In the genomic region with DNA sequence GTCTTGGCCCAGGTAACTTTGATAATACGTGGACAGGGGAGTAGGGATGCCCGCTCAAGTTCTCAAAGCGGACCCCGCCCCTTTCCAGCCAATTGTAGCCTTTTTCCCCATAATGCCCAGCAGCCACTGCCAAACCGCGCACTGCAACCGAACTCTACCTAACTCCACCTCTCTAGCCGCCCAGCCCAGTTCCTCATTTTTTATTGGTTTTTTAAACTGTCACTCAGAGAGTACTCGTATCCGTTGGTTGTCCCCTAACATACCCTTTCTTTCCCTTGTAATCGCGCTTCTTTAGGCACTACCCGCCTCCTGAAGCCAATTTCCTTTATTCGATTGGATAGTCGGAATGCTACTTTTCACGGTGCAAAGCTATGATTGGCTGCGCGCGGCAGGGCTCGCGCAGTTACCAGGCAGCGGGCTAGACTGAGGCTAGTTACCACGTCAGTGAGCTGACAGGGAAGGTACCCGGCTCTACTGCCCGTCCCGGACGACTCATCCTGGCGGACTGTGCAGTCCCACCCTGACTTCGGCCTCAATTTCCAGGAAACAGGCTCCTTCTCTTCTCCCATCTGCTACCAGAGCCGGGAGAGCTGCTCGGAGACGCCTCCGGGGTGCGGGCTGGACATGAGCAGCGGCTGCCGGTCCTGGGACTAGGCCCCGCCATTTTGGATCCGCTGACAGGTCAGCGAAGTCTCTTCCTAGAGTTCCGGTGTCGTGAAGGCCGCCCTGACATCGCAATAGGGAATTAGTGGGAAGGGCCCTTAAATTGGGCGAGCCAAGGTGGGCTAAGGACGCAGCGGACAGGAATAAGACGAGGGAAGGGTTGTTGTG, we compare ENCODE assay signal across 8 cellular contexts. TPM values are rescaled to one million over a fixed set of nuclear protein-coding genes. Genes with fewer than 3 reads are reported as not detected.
DNase-seq lines count a peak whose midpoint lies in the region; ATAC-seq and TF ChIP-seq lines count a peak whose summit lies in the region.

A gene with protein sequence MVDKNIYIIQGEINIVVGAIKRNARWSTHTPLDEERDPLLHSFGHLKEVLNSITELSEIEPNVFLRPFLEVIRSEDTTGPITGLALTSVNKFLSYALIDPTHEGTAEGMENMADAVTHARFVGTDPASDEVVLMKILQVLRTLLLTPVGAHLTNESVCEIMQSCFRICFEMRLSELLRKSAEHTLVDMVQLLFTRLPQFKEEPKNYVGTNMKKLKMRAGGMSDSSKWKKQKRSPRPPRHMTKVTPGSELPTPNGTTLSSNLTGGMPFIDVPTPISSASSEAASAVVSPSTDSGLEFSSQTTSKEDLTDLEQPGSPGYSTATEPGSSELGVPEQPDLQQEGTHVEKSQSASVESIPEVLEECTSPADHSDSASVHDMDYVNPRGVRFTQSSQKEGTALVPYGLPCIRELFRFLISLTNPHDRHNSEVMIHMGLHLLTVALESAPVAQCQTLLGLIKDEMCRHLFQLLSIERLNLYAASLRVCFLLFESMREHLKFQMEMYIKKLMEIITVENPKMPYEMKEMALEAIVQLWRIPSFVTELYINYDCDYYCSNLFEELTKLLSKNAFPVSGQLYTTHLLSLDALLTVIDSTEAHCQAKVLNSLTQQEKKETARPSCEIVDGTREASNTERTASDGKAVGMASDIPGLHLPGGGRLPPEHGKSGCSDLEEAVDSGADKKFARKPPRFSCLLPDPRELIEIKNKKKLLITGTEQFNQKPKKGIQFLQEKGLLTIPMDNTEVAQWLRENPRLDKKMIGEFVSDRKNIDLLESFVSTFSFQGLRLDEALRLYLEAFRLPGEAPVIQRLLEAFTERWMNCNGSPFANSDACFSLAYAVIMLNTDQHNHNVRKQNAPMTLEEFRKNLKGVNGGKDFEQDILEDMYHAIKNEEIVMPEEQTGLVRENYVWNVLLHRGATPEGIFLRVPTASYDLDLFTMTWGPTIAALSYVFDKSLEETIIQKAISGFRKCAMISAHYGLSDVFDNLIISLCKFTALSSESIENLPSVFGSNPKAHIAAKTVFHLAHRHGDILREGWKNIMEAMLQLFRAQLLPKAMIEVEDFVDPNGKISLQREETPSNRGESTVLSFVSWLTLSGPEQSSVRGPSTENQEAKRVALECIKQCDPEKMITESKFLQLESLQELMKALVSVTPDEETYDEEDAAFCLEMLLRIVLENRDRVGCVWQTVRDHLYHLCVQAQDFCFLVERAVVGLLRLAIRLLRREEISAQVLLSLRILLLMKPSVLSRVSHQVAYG (N-terminal part only) (plus strand): TSS at position 432 of the 831 bp plus-strand sequence. CDS start 13,407 bp downstream, outside the sequence.

- DNase-seq in BJ (ENCODE audit: low read depth) = peak; percentile 100
- peak; percentile 99 for DNase-seq in NCI-H526 treated with DMSO at 0.1 percent for 48 hours (lab: John Stamatoyannopoulos, UW)
- DNase-seq in activated CD4-positive, alpha-beta T cell treated with anti-CD3 and anti-CD28 coated beads, Interleukin-2, amount 10 ng/mL, durations not matched to agents 24 days and 14 days = peak; percentile 97
- peak; percentile 95 for DNase-seq in colonic mucosa
- peak; percentile 100 for DNase-seq in kidney tubule cell (ENCODE audit: low spot score)
- DNase-seq in stimulated activated CD4-positive, alpha-beta T cell treated with anti-CD3 and anti-CD28 coated beads, Interleukin-1b, Interleukin-23, amount 100 ng/mL, for 24 hours (ENCODE audit: low read depth in 4 of 4, low spot score in 1 of 4) = peak in 3 of 4 experiments; percentile 67 to 76 (median 74)

- H3K36me3 ChIP-seq in BJ (ENCODE audit: control insufficient read depth, insufficient read depth, low read length) = 0 out of 2 replicates have a peak, but pooled peaks cover 2% of the 10 kb centered on the region
- no peaks in the 10 kb centered on the region for H3K36me3 ChIP-seq in colonic mucosa

- H3K9me3 ChIP-seq in colonic mucosa = no peaks in the 10 kb centered on the region

- peaks cover 32% of the 10 kb centered on the region for H3K4me1 ChIP-seq in colonic mucosa

- peak within 1 kb of the TSS; percentile 94 for H3K27ac Mint-ChIP-seq in activated CD4-positive, alpha-beta T cell treated with anti-CD3 and anti-CD28 coated beads, Interleukin-2, amount 10 ng/mL, durations not matched to agents 24 days and 14 days

- intact Hi-C loops in activated CD4-positive, alpha-beta T cell treated with anti-CD3 and anti-CD28 coated beads, Interleukin-2, amount 10 ng/mL, durations not matched to agents 24 days and 14 days (cut with micrococcal nuclease) = loop anchor here (1.0 kb wide), 4 partner anchors 16 to 469 kb away; a partner anchor contains a TSS
- intact Hi-C loops in colonic mucosa (cut with DNase I) = no loop called here

- peak within 1 kb of the TSS; percentile 100 for H3K4me3 Mint-ChIP-seq in activated CD4-positive, alpha-beta T cell treated with anti-CD3 and anti-CD28 coated beads, Interleukin-2, amount 10 ng/mL, durations not matched to agents 24 days and 14 days

- H3K27me3 ChIP-seq in BJ (ENCODE audit: control insufficient read depth, insufficient read depth, low read length) (peaks cover 5% of the 10 kb centered on the region), colonic mucosa (peaks cover 11% of the 10 kb centered on the region)

- H3K27me3 Mint-ChIP-seq in activated CD4-positive, alpha-beta T cell treated with anti-CD3 and anti-CD28 coated beads, Interleukin-2, amount 10 ng/mL, durations not matched to agents 24 days and 14 days = peaks cover 14% of the 10 kb centered on the region

- H3K36me3 Mint-ChIP-seq in activated CD4-positive, alpha-beta T cell treated with anti-CD3 and anti-CD28 coated beads, Interleukin-2, amount 10 ng/mL, durations not matched to agents 24 days and 14 days (ENCODE audit: low read depth) = peaks cover 25% of the 10 kb centered on the region

- CTCF ChIA-PET in BJ (lab: Yijun Ruan, JAX) = interaction anchor here (0.6 to 3.0 kb wide), 6 partner anchors 14 to 715 kb away, joined by 3 to 31 read pairs (median 3); no protein-coding TSS in a partner anchor

- ATAC-seq in GM19324 (IDR thresholded peaks at IDR 0.05; ENCODE audit: low FRiP score, unreplicated experiment) = peak; percentile 92
- ATAC-seq in HG03469 (IDR thresholded peaks at IDR 0.05; ENCODE audit: unreplicated experiment) = peak; percentile 81

- H3K4me3 ChIP-seq in BJ (ENCODE audit: low read depth, low read length) (peak within 1 kb of the TSS; percentile 96), colonic mucosa (peak within 1 kb of the TSS; percentile 100)

- TF ChIP-seq CTCF in BJ (IDR thresholded peaks at IDR 0.05; ENCODE audit: insufficient read depth, low read depth, low read length) (no peak), colonic mucosa (IDR thresholded peaks at IDR 0.05) (no peak)

- no peaks in the 10 kb centered on the region for H3K9me3 Mint-ChIP-seq in activated CD4-positive, alpha-beta T cell treated with anti-CD3 and anti-CD28 coated beads, Interleukin-2, amount 10 ng/mL, durations not matched to agents 24 days and 14 days

- peak within 1 kb of the TSS; percentile 84 to 92 for H3K9ac ChIP-seq in colonic mucosa (ENCODE audit: low read depth in 2 of 2, low read length in 2 of 2)

- POLR2A ChIA-PET in BJ (lab: Charles Lee) = interaction anchor here (0.6 to 0.7 kb wide), 2 partner anchors 14 to 171 kb away, joined by 3 read pairs; no protein-coding TSS in a partner anchor

- peaks cover 40% of the 10 kb centered on the region for H3K4me1 Mint-ChIP-seq in activated CD4-positive, alpha-beta T cell treated with anti-CD3 and anti-CD28 coated beads, Interleukin-2, amount 10 ng/mL, durations not matched to agents 24 days and 14 days

- peak within 1 kb of the TSS; percentile 95 for H3K27ac ChIP-seq in colonic mucosa

RNA-seq across cellular contexts. Expression of the gene that starts here (rescaled TPM):
- polyA plus RNA-seq in BJ (2011; rRNA removed) = 19.0 and 28.4 TPM in 2 replicates
- 54.6 and 65.0 TPM in 2 replicates for polyA minus RNA-seq in BJ (2011; rRNA and poly(A)+ RNA removed)
- 45.2 and 47.7 TPM in 2 replicates for total RNA-seq in activated CD4-positive, alpha-beta T cell treated with anti-CD3 and anti-CD28 coated beads, Interleukin-2, amount 10 ng/mL, durations not matched to agents 24 days and 14 days
- total RNA-seq in colonic mucosa = 10 to 100 TPM; 59.8 to 73.4 TPM

Comparison
In these comparisons a context has a peak if more than half of its experiments do, and no peak if none do; other contexts are left out.
1. Peak in every context shown above with its lines: DNase-seq, ATAC-seq, H3K4me3 ChIP-seq and H3K27ac ChIP-seq.